In the genomic region with DNA sequence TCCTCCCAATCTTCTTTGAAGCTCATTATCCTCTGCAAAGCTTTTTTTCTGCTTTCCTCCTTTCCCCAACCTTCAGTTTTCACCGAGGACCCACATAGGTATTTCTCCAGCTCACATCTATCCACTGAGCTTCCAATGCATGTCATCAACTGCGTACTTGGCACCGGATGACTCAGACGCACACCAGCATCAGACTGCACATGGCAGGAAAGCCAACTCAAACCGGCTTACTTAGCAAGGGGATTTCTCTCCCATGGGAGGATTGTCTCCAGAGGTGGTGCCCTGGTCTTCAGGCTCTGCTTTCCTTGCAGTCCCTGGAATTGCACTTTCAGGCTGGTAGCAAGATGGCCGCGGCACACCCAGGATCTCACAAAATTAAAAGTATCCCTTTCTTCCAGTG, we compare ENCODE assay signal across 8 cellular contexts. TPM values are rescaled to one million over a fixed set of nuclear protein-coding genes. Genes with fewer than 3 reads are reported as not detected.
DNase-seq lines count a peak whose midpoint lies in the region; ATAC-seq and TF ChIP-seq lines count a peak whose summit lies in the region.

No MANE protein-coding gene starts in this region.

- H3K4me3 ChIP-seq in parathyroid adenoma (ENCODE audit: low read depth, low read length), result no peak overlapping the region

- H3K27me3 ChIP-seq in parathyroid adenoma (ENCODE audit: control insufficient read depth, insufficient read depth, low read length), result no peaks in the 10 kb centered on the region

- H3K36me3 ChIP-seq in parathyroid adenoma (ENCODE audit: control insufficient read depth, insufficient read depth, low read length), result no peaks in the 10 kb centered on the region

- DNase-seq in Caki2 (ENCODE audit: low read depth) (peak; percentile 36), endothelial cell (ENCODE audit: low spot score) (no peak), GM19238 (ENCODE audit: insufficient read length, low spot score) (no peak), NCI-H69 (lab: John Stamatoyannopoulos, UW) (no peak)
- DNase-seq in T-helper 2 cell treated with Interferon-gamma antibody and Interleukin-4, amounts not matched to agents 5 μg/mL and 100 μg/mL, for 36 hours (ENCODE audit: low spot score), result no peak

- no peaks in the 10 kb centered on the region for H3K9me3 Mint-ChIP-seq in T-helper 2 cell treated with Interferon-gamma antibody and Interleukin-4, amounts not matched to agents 5 μg/mL and 100 μg/mL, for 36 hours
- peaks cover 3% of the 10 kb centered on the region for H3K9me3 Mint-ChIP-seq in endothelial cell (ENCODE audit: unreplicated experiment)

- H3K4me3 Mint-ChIP-seq in T-helper 2 cell treated with Interferon-gamma antibody and Interleukin-4, amounts not matched to agents 5 μg/mL and 100 μg/mL, for 36 hours, result peak overlapping the region; percentile 93
- peak overlapping the region; percentile 96 for H3K4me3 Mint-ChIP-seq in endothelial cell (ENCODE audit: unreplicated experiment)

- in situ Hi-C loops in Caki2 (cut with HindIII; ENCODE audit: low pct_unique_long_range_greater_than_20kb, low sequenced_read_pairs), result no loop called here

- TF ChIP-seq CTCF in endothelial cell (IDR thresholded peaks at IDR 0.05; ENCODE audit: unreplicated experiment) (no peak), parathyroid adenoma (IDR thresholded peaks at IDR 0.05) (no peak)

- H3K4me2 ChIP-seq in parathyroid adenoma (ENCODE audit: low read length), result no peak overlapping the region

- peaks cover 14% of the 10 kb centered on the region for H3K36me3 Mint-ChIP-seq in T-helper 2 cell treated with Interferon-gamma antibody and Interleukin-4, amounts not matched to agents 5 μg/mL and 100 μg/mL, for 36 hours (ENCODE audit: low read depth)
- peaks cover 4% of the 10 kb centered on the region for H3K36me3 Mint-ChIP-seq in endothelial cell (ENCODE audit: low read depth, unreplicated experiment)

- H3K27ac ChIP-seq in parathyroid adenoma, result peak overlapping the region; percentile 96

- peaks cover 8% of the 10 kb centered on the region for H3K79me2 ChIP-seq in parathyroid adenoma

- H3K4me1 Mint-ChIP-seq in T-helper 2 cell treated with Interferon-gamma antibody and Interleukin-4, amounts not matched to agents 5 μg/mL and 100 μg/mL, for 36 hours (ENCODE audit: low read depth), result peaks cover 41% of the 10 kb centered on the region
- H3K4me1 Mint-ChIP-seq in endothelial cell (ENCODE audit: unreplicated experiment), result peaks cover 45% of the 10 kb centered on the region

- no peak overlapping the region for H2AFZ ChIP-seq in parathyroid adenoma

- H3K9ac ChIP-seq in parathyroid adenoma, result no peak overlapping the region

- ATAC-seq in GM18867 (IDR thresholded peaks at IDR 0.05; ENCODE audit: unreplicated experiment) (no peak), HG03469 (IDR thresholded peaks at IDR 0.05; ENCODE audit: unreplicated experiment) (no peak)

- no peaks in the 10 kb centered on the region for H3K9me3 ChIP-seq in parathyroid adenoma (ENCODE audit: control insufficient read depth, low read length)

- peak overlapping the region; percentile 88 for H3K27ac Mint-ChIP-seq in T-helper 2 cell treated with Interferon-gamma antibody and Interleukin-4, amounts not matched to agents 5 μg/mL and 100 μg/mL, for 36 hours
- peak overlapping the region; percentile 97 for H3K27ac Mint-ChIP-seq in endothelial cell (ENCODE audit: unreplicated experiment)

- no peaks in the 10 kb centered on the region for H3K27me3 Mint-ChIP-seq in T-helper 2 cell treated with Interferon-gamma antibody and Interleukin-4, amounts not matched to agents 5 μg/mL and 100 μg/mL, for 36 hours (ENCODE audit: low read depth)
- peaks cover 5% of the 10 kb centered on the region for H3K27me3 Mint-ChIP-seq in endothelial cell (ENCODE audit: unreplicated experiment)

- peaks cover 17% of the 10 kb centered on the region for H3K4me1 ChIP-seq in parathyroid adenoma

RNA-seq across cellular contexts. Expression of a gene that starts 1.7 kb away (rescaled TPM):
- total RNA-seq in Caki2 (2014; rRNA removed; shearing (Covaris generic); ENCODE audit: low replicate concordance), result 6.1 and 10.0 TPM in 2 replicates
- 22.4 TPM for total RNA-seq in endothelial cell (ENCODE audit: unreplicated experiment)
